ENCODE assay signal across 13 cellular contexts in genomic region chr7:73721237-73721848, GRCh38. TPM values are rescaled to one million over a fixed set of nuclear protein-coding genes. Genes with fewer than 3 reads are reported as not detected.
DNase-seq lines count a peak whose midpoint lies in the region; ATAC-seq, FAIRE-seq and TF ChIP-seq lines count a peak whose summit lies in the region.
"Had no signal": no experiment of that assay in that cellular context is flagged by ENCODE, and none has a peak within 500 bp of the region (broad histone marks: within the 10 kb centered on the region; RNA-seq: fewer than 3 reads in every experiment).

No MANE protein-coding gene starts in this region.

- DNase-seq in H4 (ENCODE audit: low spot score) (peak; percentile 94), NCI-H524 treated with DMSO at 0.1 percent for 48 hours (lab: John Stamatoyannopoulos, UW) (peak; percentile 27), glomerular visceral epithelial cell (ENCODE audit: extremely low spot score) (peak; percentile 37), psoas muscle (peak; percentile 60 to 86), H54 (ENCODE audit: insufficient read length, low spot score) (no peak)
- no peak for DNase-seq in activated T-cell treated with anti-CD3 and anti-CD28 coated beads, Interleukin-2, amount 50 U/mL, for 4 hours
- DNase-seq: NCI-H2107; stimulated activated CD4-positive, alpha-beta T cell treated with anti-CD3 and anti-CD28 coated beads, Interleukin-2, amount 100 ng/mL, for 48 hours; WERI-Rb-1 had no signal

- no peak overlapping the region for H3K4me3 ChIP-seq in psoas muscle
- H3K4me3 ChIP-seq: GM12878 had no signal

- H3K9me3 Mint-ChIP-seq in activated T-cell treated with anti-CD3 and anti-CD28 coated beads, Interleukin-2, amount 50 U/mL, for 4 hours, result no peaks in the 10 kb centered on the region

- H3K27me3 ChIP-seq in psoas muscle (ENCODE audit: insufficient read depth in 3 of 3, low read length in 2 of 3), result no peaks in the 10 kb centered on the region

- intact Hi-C loops in psoas muscle (cut with DNase I), result no loop called here

- peaks cover 17% of the 10 kb centered on the region for H3K4me1 ChIP-seq in psoas muscle

- no peaks in the 10 kb centered on the region for H3K36me3 Mint-ChIP-seq in activated T-cell treated with anti-CD3 and anti-CD28 coated beads, Interleukin-2, amount 50 U/mL, for 4 hours (ENCODE audit: insufficient read depth)

- H3K27me3 Mint-ChIP-seq in activated T-cell treated with anti-CD3 and anti-CD28 coated beads, Interleukin-2, amount 50 U/mL, for 4 hours (ENCODE audit: low read depth), result no peaks in the 10 kb centered on the region

- H3K9me3 ChIP-seq in psoas muscle, result no peaks in the 10 kb centered on the region

- no peak for TF ChIP-seq CTCF in psoas muscle (IDR thresholded peaks at IDR 0.05)

- no peaks in the 10 kb centered on the region for H3K36me3 ChIP-seq in psoas muscle (ENCODE audit: insufficient read depth in 1 of 2, low read depth in 1 of 2)

- ATAC-seq in psoas muscle (peak; percentile 61 to 73 (median 66)), HG02973 (IDR thresholded peaks at IDR 0.05; ENCODE audit: unreplicated experiment) (no peak), GM21526 (IDR thresholded peaks at IDR 0.05; ENCODE audit: low FRiP score, unreplicated experiment) (no peak)
- ATAC-seq in activated T-cell treated with anti-CD3 and anti-CD28 coated beads, Interleukin-2, amount 50 U/mL, for 4 hours, result no peak
- ATAC-seq: GM12878 had no signal

- 25 to 35% (median 28%) methylated on average over 7 of the region's 7 CpGs for WGBS in psoas muscle, 3 donors

- no peak for FAIRE-seq in H54 (lab: Jason Lieb, UNC)
- FAIRE-seq: colon, GM12878 had no signal

- no peak for TF ChIP-seq POLR2A in H54 (IDR thresholded peaks at IDR 0.05; ENCODE audit: low read depth, low read length)

- H3K27ac ChIP-seq in psoas muscle, result peak overlapping the region; percentile 41
- H3K27ac ChIP-seq: WERI-Rb-1 had no signal

- H3K4me1 Mint-ChIP-seq in activated T-cell treated with anti-CD3 and anti-CD28 coated beads, Interleukin-2, amount 50 U/mL, for 4 hours (ENCODE audit: low read depth), result peaks cover 21% of the 10 kb centered on the region

- no peak overlapping the region for H3K4me3 Mint-ChIP-seq in activated T-cell treated with anti-CD3 and anti-CD28 coated beads, Interleukin-2, amount 50 U/mL, for 4 hours

RNA-seq across cellular contexts. Expression of gene STX1A, which starts 1.9 kb away (rescaled TPM):
- 3.5 and 12.1 TPM in 2 replicates for total RNA-seq in H4 (2014; rRNA removed; shearing (Covaris generic))
- 1 to 10 TPM; 1.9 to 3.6 (median 2.6) TPM for total RNA-seq in psoas muscle
- polyA plus RNA-seq in psoas muscle, result 1 to 10 TPM; 2.3 to 5.4 (median 4.2) TPM
- total RNA-seq in activated T-cell treated with anti-CD3 and anti-CD28 coated beads, Interleukin-2, amount 50 U/mL, for 4 hours, result 10 to 100 TPM; 23.0 to 25.0 (median 24.7) TPM

RNA-seq across cellular contexts. Expression of gene ABHD11, which starts 17.3 kb away (rescaled TPM):
- total RNA-seq in H4 (2014; rRNA removed; shearing (Covaris generic)), result 25.8 and 37.7 TPM in 2 replicates
- 10 to 100 TPM in 2 of 4 donors, 1 to 10 TPM in 2; 6.8 to 16.9 (median 11.5) TPM for total RNA-seq in psoas muscle
- polyA plus RNA-seq in psoas muscle, result 10 to 100 TPM in 2 of 3 donors, 1 to 10 TPM in 1; 7.4 to 26.6 (median 14.1) TPM
- 10 to 100 TPM; 20.6 to 26.4 (median 21.0) TPM for total RNA-seq in activated T-cell treated with anti-CD3 and anti-CD28 coated beads, Interleukin-2, amount 50 U/mL, for 4 hours

RNA-seq across cellular contexts. Expression of gene BUD23, which starts 37.9 kb away (rescaled TPM):
- total RNA-seq in H4 (2014; rRNA removed; shearing (Covaris generic)), result 31.9 and 80.5 TPM in 2 replicates
- total RNA-seq in psoas muscle, result 10 to 100 TPM; 50.4 to 96.2 (median 83.4) TPM
- 100 to 1,000 TPM; 106 to 155 (median 149) TPM for polyA plus RNA-seq in psoas muscle
- total RNA-seq in activated T-cell treated with anti-CD3 and anti-CD28 coated beads, Interleukin-2, amount 50 U/mL, for 4 hours, result 100 to 1,000 TPM; 166 to 197 (median 178) TPM

RNA-seq across cellular contexts. Expression of gene DNAJC30, which starts 38.1 kb away (rescaled TPM):
- total RNA-seq in H4 (2014; rRNA removed; shearing (Covaris generic)), result 2.0 and 2.7 TPM in 2 replicates
- total RNA-seq in psoas muscle, result 10 to 100 TPM in 2 of 4 donors, 1 to 10 TPM in 2; 8.7 to 13.9 (median 10.6) TPM
- 1 to 10 TPM; 4.3 to 9.8 (median 8.3) TPM for polyA plus RNA-seq in psoas muscle
- 10 to 100 TPM; 11.9 to 12.7 (median 12.0) TPM for total RNA-seq in activated T-cell treated with anti-CD3 and anti-CD28 coated beads, Interleukin-2, amount 50 U/mL, for 4 hours

RNA-seq across cellular contexts. Expression of gene CLDN3, which starts 48.7 kb away (rescaled TPM):
- total RNA-seq in H4 (2014; rRNA removed; shearing (Covaris generic)), result not detected in 2 replicates
- under 1 TPM in 1 of 4 donors, not detected in 3; 0.17 TPM for total RNA-seq in psoas muscle
- under 1 TPM in 2 of 3 donors, not detected in 1; 0.04 to 0.16 TPM for polyA plus RNA-seq in psoas muscle
- total RNA-seq in activated T-cell treated with anti-CD3 and anti-CD28 coated beads, Interleukin-2, amount 50 U/mL, for 4 hours, result under 1 TPM; 0.16 to 0.23 (median 0.22) TPM
- total RNA-seq: GM12878 had no signal

Comparison
In these comparisons a context has a peak if more than half of its experiments do, and no peak if none do; other contexts are left out.
1. DNase-seq: peak in H4 (single experiment), NCI-H524 treated with DMSO at 0.1 percent for 48 hours (single experiment), glomerular visceral epithelial cell (single experiment) and psoas muscle (2 of 2); none in H54 (single experiment) and activated T-cell treated with anti-CD3 and anti-CD28 coated beads, Interleukin-2, amount 50 U/mL, for 4 hours (single experiment).
2. ATAC-seq: peak in psoas muscle (4 of 4); none in HG02973 (single experiment), activated T-cell treated with anti-CD3 and anti-CD28 coated beads, Interleukin-2, amount 50 U/mL, for 4 hours (0 of 2) and GM21526 (single experiment).